In the genomic region with DNA sequence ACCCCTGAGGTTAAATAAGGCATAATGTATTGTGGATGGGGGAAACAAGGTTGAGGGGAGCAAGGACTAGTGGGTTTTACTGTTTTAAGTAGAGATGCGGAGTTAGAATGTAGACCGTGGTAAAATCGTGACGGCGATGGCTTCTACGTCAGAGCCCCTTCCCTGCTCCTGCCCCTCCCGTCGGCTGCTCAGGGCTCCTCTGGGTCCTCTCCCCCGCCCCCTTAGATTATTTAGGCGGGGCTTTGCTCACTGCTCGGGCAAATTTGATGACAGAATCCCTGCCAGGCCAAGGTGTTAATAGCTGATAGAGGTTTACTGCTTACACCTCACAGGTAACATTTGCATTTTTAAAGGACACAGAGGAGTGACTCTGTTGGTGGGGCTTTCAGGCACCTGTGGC, we compare ENCODE assay signal across 15 cellular contexts. TPM values are rescaled to one million over a fixed set of nuclear protein-coding genes. Genes with fewer than 3 reads are reported as not detected.
DNase-seq lines count a peak whose midpoint lies in the region; ATAC-seq and TF ChIP-seq lines count a peak whose summit lies in the region.
"Had no signal": no experiment of that assay in that cellular context is flagged by ENCODE, and none has a peak within 500 bp of the region (broad histone marks: within the 10 kb centered on the region; RNA-seq: fewer than 3 reads in every experiment).

No MANE protein-coding gene starts in this region.

- intact Hi-C loops in activated CD4-positive, alpha-beta T cell treated with anti-CD3 and anti-CD28 coated beads for 36 hours (cut with DNase I, micrococcal nuclease): loop anchor here in 1 of 2 experiments (5.0 to 10.0 kb wide), 2 partner anchors 323 to 969 kb away; partner anchors contain the start of genes NCBP2L and TSC22D3

- peaks cover 39% of the 10 kb centered on the region for H3K27me3 Mint-ChIP-seq in activated CD4-positive, alpha-beta T cell treated with anti-CD3 and anti-CD28 coated beads for 36 hours
- H3K27me3 Mint-ChIP-seq in T-cell: peaks cover 39 to 55% of the 10 kb centered on the region in 2 donors
- peaks cover 26% of the 10 kb centered on the region for H3K27me3 Mint-ChIP-seq in type B pancreatic cell

- no peak for ATAC-seq in activated CD4-positive, alpha-beta T cell treated with anti-CD3 and anti-CD28 coated beads for 36 hours
- ATAC-seq in T-cell (replicated peaks in 1 of 4) (peak in 1 of 4 experiments; percentile 53), HG03520 (IDR thresholded peaks at IDR 0.05; ENCODE audit: unreplicated experiment) (no peak)
- ATAC-seq: stimulated activated memory B cell treated with anti-CD40 and anti-IgM and Interleukin-4, amounts not matched to agents 10 μg/mL and 1 μg/mL and 100 μg/mL, for 72 hours had no signal

- no peak overlapping the region for H3K4me3 ChIP-seq in MG63

- H3K36me3 Mint-ChIP-seq in activated CD4-positive, alpha-beta T cell treated with anti-CD3 and anti-CD28 coated beads for 36 hours (ENCODE audit: low read depth): no peaks in the 10 kb centered on the region
- H3K36me3 Mint-ChIP-seq in T-cell: no peaks in the 10 kb centered on the region
- H3K36me3 Mint-ChIP-seq in type B pancreatic cell: no peaks in the 10 kb centered on the region
- H3K36me3 Mint-ChIP-seq: activated CD4-positive, alpha-beta memory T cell treated with anti-CD3 and anti-CD28 coated beads for 36 hours; stimulated activated memory B cell treated with anti-CD40 and anti-IgM and Interleukin-4, amounts not matched to agents 10 μg/mL and 1 μg/mL and 100 μg/mL, for 72 hours had no signal

- H3K27ac Mint-ChIP-seq in activated CD4-positive, alpha-beta T cell treated with anti-CD3 and anti-CD28 coated beads for 36 hours: no peak overlapping the region
- no peak overlapping the region for H3K27ac Mint-ChIP-seq in T-cell
- H3K27ac Mint-ChIP-seq in type B pancreatic cell: peak overlapping the region; percentile 36
- H3K27ac Mint-ChIP-seq: activated CD4-positive, alpha-beta memory T cell treated with anti-CD3 and anti-CD28 coated beads for 36 hours; stimulated activated memory B cell treated with anti-CD40 and anti-IgM and Interleukin-4, amounts not matched to agents 10 μg/mL and 1 μg/mL and 100 μg/mL, for 72 hours had no signal

- H3K9me3 ChIP-seq in MG63: no peaks in the 10 kb centered on the region

- POLR2A ChIA-PET in activated CD4-positive, alpha-beta T cell treated with anti-CD3 and anti-CD28 coated beads for 36 hours (lab: Charles Lee): no interaction called here
- POLR2A ChIA-PET in T-cell (lab: Charles Lee): no interaction called here

- peaks cover 16% of the 10 kb centered on the region for H3K4me1 Mint-ChIP-seq in activated CD4-positive, alpha-beta T cell treated with anti-CD3 and anti-CD28 coated beads for 36 hours
- peaks cover 16 to 22% (median 20%) of the 10 kb centered on the region in 3 donors for H3K4me1 Mint-ChIP-seq in T-cell
- H3K4me1 Mint-ChIP-seq in type B pancreatic cell (ENCODE audit: unreplicated experiment): peaks cover 12% of the 10 kb centered on the region

- DNase-seq in activated CD4-positive, alpha-beta T cell treated with anti-CD3 and anti-CD28 coated beads for 36 hours: peak; percentile 11
- DNase-seq in activated CD4-positive, alpha-beta T cell treated with anti-CD3 and anti-CD28 coated beads for 1 hour: no peak
- DNase-seq in T-cell (peak in 7 of 34 experiments; percentile 2 to 25 (median 16)), iPS-NIHi7 (ENCODE audit: extremely low spot score) (peak; percentile 68), type B pancreatic cell (ENCODE audit: extremely low spot score, unreplicated experiment) (no peak), MG63 (no peak), NK-92 (lab: John Stamatoyannopoulos, UW; ENCODE audit: unreplicated experiment) (no peak)
- DNase-seq: cortex of kidney; NCI-H1930; SHP77; stimulated activated CD4-positive, alpha-beta T cell treated with anti-CD3 and anti-CD28 coated beads, Interleukin-4, amount 100 ng/mL, for 24 hours; T-helper 9 cell had no signal

- H3K36me3 ChIP-seq in MG63: no peaks in the 10 kb centered on the region

- H3K4me3 Mint-ChIP-seq in activated CD4-positive, alpha-beta T cell treated with anti-CD3 and anti-CD28 coated beads for 36 hours: no peak overlapping the region
- H3K4me3 Mint-ChIP-seq in T-cell (peak overlapping the region in 2 of 3 donors; percentile 43 to 65), type B pancreatic cell (peak overlapping the region; percentile 70)
- H3K4me3 Mint-ChIP-seq: activated CD4-positive, alpha-beta memory T cell treated with anti-CD3 and anti-CD28 coated beads for 36 hours had no signal

- TF ChIP-seq CTCF in type B pancreatic cell (conservative IDR thresholded peaks at IDR 0.05): no peak

- no peaks in the 10 kb centered on the region for H3K27me3 ChIP-seq in MG63

- CTCF ChIA-PET in activated CD4-positive, alpha-beta T cell treated with anti-CD3 and anti-CD28 coated beads for 36 hours (lab: Charles Lee): interaction anchor here (0.6 to 1.3 kb wide), 3 partner anchors 17 to 268 kb away, joined by 3 read pairs; no protein-coding TSS in a partner anchor
- CTCF ChIA-PET in T-cell (lab: Charles Lee): no interaction called here

- no peaks in the 10 kb centered on the region for H3K9me3 Mint-ChIP-seq in activated CD4-positive, alpha-beta T cell treated with anti-CD3 and anti-CD28 coated beads for 36 hours (ENCODE audit: low read depth)
- H3K9me3 Mint-ChIP-seq in T-cell: no peaks in the 10 kb centered on the region
- no peaks in the 10 kb centered on the region for H3K9me3 Mint-ChIP-seq in type B pancreatic cell
- H3K9me3 Mint-ChIP-seq: activated CD4-positive, alpha-beta memory T cell treated with anti-CD3 and anti-CD28 coated beads for 36 hours; stimulated activated memory B cell treated with anti-CD40 and anti-IgM and Interleukin-4, amounts not matched to agents 10 μg/mL and 1 μg/mL and 100 μg/mL, for 72 hours had no signal

RNA-seq across cellular contexts. Expression of gene FRMPD3, which starts 2.3 kb away (rescaled TPM):
- not detected for total RNA-seq in activated CD4-positive, alpha-beta T cell treated with anti-CD3 and anti-CD28 coated beads for 36 hours
- 1 to 10 TPM in 2 of 5 donors, under 1 TPM in 3; 0.12 to 1.6 (median 0.86) TPM for total RNA-seq in T-cell
- total RNA-seq in type B pancreatic cell (ENCODE audit: low replicate concordance): 1.9 and 2.6 TPM in 2 replicates
- total RNA-seq in MG63 (2014; rRNA removed; shearing (Covaris generic); ENCODE audit: low replicate concordance): not detected in 2 replicates
- total RNA-seq: activated CD4-positive, alpha-beta memory T cell treated with anti-CD3 and anti-CD28 coated beads for 36 hours had no signal

Comparison
In these comparisons a context has a peak if more than half of its experiments do, and no peak if none do; other contexts are left out.
1. DNase-seq: peak in activated CD4-positive, alpha-beta T cell treated with anti-CD3 and anti-CD28 coated beads for 36 hours (single experiment) and iPS-NIHi7 (single experiment); none in activated CD4-positive, alpha-beta T cell treated with anti-CD3 and anti-CD28 coated beads for 1 hour (single experiment), type B pancreatic cell (single experiment), MG63 (single experiment) and NK-92 (single experiment).